ENCODE assay signal across 8 cellular contexts in genomic region chr17:40317880-40318834, GRCh38. TPM values are rescaled to one million over a fixed set of nuclear protein-coding genes. Genes with fewer than 3 reads are reported as not detected.
A peak's percentile ranks its signal among the peaks of the same experiment; 100 is the strongest.
DNase-seq lines count a peak whose midpoint lies in the region; ATAC-seq, FAIRE-seq and TF ChIP-seq lines count a peak whose summit lies in the region.

No MANE protein-coding gene starts in this region.

- H3K27ac Mint-ChIP-seq in activated B cell treated with CpG ODN at 0.5 μM for 24 hours = peak overlapping the region; percentile 98

- POLR2A ChIA-PET in activated B cell treated with CpG ODN at 0.5 μM for 24 hours (lab: Charles Lee) = interaction anchor here (0.6 to 9.6 kb wide), 20 partner anchors 7 to 1361 kb away, joined by 3 to 154 read pairs (median 4); partner anchors contain the start of genes CCR7 and RARA

- CTCF ChIA-PET in activated B cell treated with CpG ODN at 0.5 μM for 24 hours (lab: Charles Lee) = interaction anchor here (1.0 to 3.6 kb wide), 9 partner anchors 9 to 37 kb away, joined by 3 to 17 read pairs (median 6); partner anchors contain the start of gene RARA

- ATAC-seq in GM18868 (IDR thresholded peaks at IDR 0.05; ENCODE audit: unreplicated experiment) = peak; percentile 49
- ATAC-seq in HG03108 (IDR thresholded peaks at IDR 0.05; ENCODE audit: unreplicated experiment) = peak; percentile 43
- ATAC-seq in activated B cell treated with CpG ODN at 0.5 μM for 24 hours (ENCODE audit: low read depth) = peak; percentile 65

- TF ChIP-seq CTCF in activated B cell treated with CpG ODN at 0.5 μM for 24 hours (IDR thresholded peaks at IDR 0.05) (no peak), cardiac fibroblast (IDR thresholded peaks at IDR 0.05; ENCODE audit: low read depth, low read length) (no peak)

- H3K4me3 ChIP-seq in ACC112 (ENCODE audit: low read depth, low read length) (peak overlapping the region; percentile 95), cardiac fibroblast (replicated peaks in 1 of 2; ENCODE audit: low read depth in 2 of 2, low read length in 2 of 2) (peak overlapping the region; percentile 94 to 97)

- no peaks in the 10 kb centered on the region for H3K27me3 ChIP-seq in ACC112 (ENCODE audit: insufficient read depth, low read length)

- peak overlapping the region; percentile 75 for H2AFZ ChIP-seq in ACC112 (ENCODE audit: low read length, unreplicated experiment)

- peaks cover 70% of the 10 kb centered on the region for H3K4me1 ChIP-seq in ACC112 (ENCODE audit: control insufficient read depth, insufficient read depth, low read length, unreplicated experiment)

- H3K4me1 Mint-ChIP-seq in activated B cell treated with CpG ODN at 0.5 μM for 24 hours = peaks cover 86% of the 10 kb centered on the region

- H3K27ac ChIP-seq in ACC112 (ENCODE audit: low read depth, low read length) = peak overlapping the region; percentile 97

- intact Hi-C loops in activated B cell treated with CpG ODN at 0.5 μM for 24 hours (cut with micrococcal nuclease) = loop anchor here (1.0 kb wide), 2 partner anchors 9 to 31 kb away; partner anchors contain the start of genes CDC6 and RARA

- peak overlapping the region; percentile 93 for H3K4me3 Mint-ChIP-seq in activated B cell treated with CpG ODN at 0.5 μM for 24 hours

- no peaks in the 10 kb centered on the region for H3K27me3 Mint-ChIP-seq in activated B cell treated with CpG ODN at 0.5 μM for 24 hours

- FAIRE-seq in islet of Langerhans (lab: Jason Lieb, UNC) = peak; percentile 5

- DNase-seq in NCI-H2227 (lab: John Stamatoyannopoulos, UW; ENCODE audit: unreplicated experiment) = peak; percentile 96
- DNase-seq in activated B cell treated with CpG ODN at 0.5 μM for 24 hours = peak; percentile 88
- DNase-seq in cardiac fibroblast (ENCODE audit: low read depth in 2 of 2) = peak; percentile 96 to 98
- DNase-seq in stimulated activated CD4-positive, alpha-beta T cell treated with anti-CD3 and anti-CD28 coated beads, Interleukin-12 subunit alpha, Interleukin-12 subunit beta, amount 100 ng/mL, for 24 hours (ENCODE audit: low read depth in 2 of 2) = peak; percentile 79 to 90

- H3K79me2 ChIP-seq in ACC112 (ENCODE audit: control insufficient read depth, insufficient read depth, low read length, unreplicated experiment) = peaks cover 43% of the 10 kb centered on the region

- H3K36me3 Mint-ChIP-seq in activated B cell treated with CpG ODN at 0.5 μM for 24 hours (ENCODE audit: low read depth) = peaks cover 17% of the 10 kb centered on the region

- no peaks in the 10 kb centered on the region for H3K9me3 Mint-ChIP-seq in activated B cell treated with CpG ODN at 0.5 μM for 24 hours

- H3K36me3 ChIP-seq in ACC112 (ENCODE audit: insufficient read depth, low read length) = no peaks in the 10 kb centered on the region

RNA-seq across cellular contexts. Expression of gene RARA, which starts 9.2 kb away (rescaled TPM):
- 71.2 and 72.5 TPM in 2 replicates for total RNA-seq in activated B cell treated with CpG ODN at 0.5 μM for 24 hours

RNA-seq across cellular contexts. Expression of gene CDC6, which starts 30.5 kb away (rescaled TPM):
- total RNA-seq in activated B cell treated with CpG ODN at 0.5 μM for 24 hours = 9.2 and 9.7 TPM in 2 replicates

RNA-seq across cellular contexts. Expression of gene GJD3, which starts 46.4 kb away (rescaled TPM):
- total RNA-seq in activated B cell treated with CpG ODN at 0.5 μM for 24 hours = not detected in 2 replicates

Comparison
In these comparisons a context has a peak if more than half of its experiments do, and no peak if none do; other contexts are left out.
1. Peak in every context shown above with its lines: DNase-seq, ATAC-seq, H3K4me3 ChIP-seq and H3K27ac ChIP-seq.